Comparison of ENCODE assay signal across 29 cellular contexts in the genomic region with DNA sequence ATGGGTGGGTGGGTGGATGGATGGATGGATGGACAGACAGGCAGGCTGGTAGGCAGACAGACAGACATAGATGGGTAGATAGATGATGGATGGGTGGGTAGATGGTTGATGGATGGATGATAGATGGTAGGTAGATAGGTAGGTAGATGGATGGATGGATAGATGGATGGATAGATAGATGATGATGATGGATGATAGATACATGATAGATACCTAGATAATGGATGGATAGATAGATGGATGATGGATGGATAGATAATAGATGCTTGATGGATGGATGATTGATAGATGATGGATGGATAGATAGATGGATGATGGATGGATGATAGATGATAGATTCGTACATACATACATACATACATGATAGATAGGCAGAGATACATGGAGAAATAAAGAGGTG.
"Had no signal": no experiment of that assay in that cellular context is flagged by ENCODE, and none has a peak within 500 bp of the region (broad histone marks: within the 10 kb centered on the region; RNA-seq: fewer than 3 reads in every experiment).

No MANE protein-coding gene starts in this region.

- DNase-seq: nephron progenitor cell; ovary; psoas muscle; spleen; stimulated activated CD4-positive, alpha-beta T cell treated with anti-CD3 and anti-CD28 coated beads, Interleukin-12 subunit alpha, Interleukin-12 subunit beta, amount 100 ng/mL, for 4 hours; stimulated activated CD4-positive, alpha-beta T cell treated with anti-CD3 and anti-CD28 coated beads, Interleukin-1b, Interleukin-23, amount 100 ng/mL, for 48 hours; stimulated activated CD4-positive, alpha-beta T cell treated with anti-CD3 and anti-CD28 coated beads, Interleukin-4, amount 100 ng/mL, for 1 hour; stimulated activated CD4-positive, alpha-beta T cell treated with anti-CD3 and anti-CD28 coated beads, Interleukin-4, amount 100 ng/mL, for 4 hours; stimulated activated CD8-positive, alpha-beta memory T cell treated with anti-CD3 and anti-CD28 coated beads, Interleukin-4, amount 100 ng/mL, for 48 hours; stimulated activated naive CD4-positive, alpha-beta T cell; stimulated activated naive CD8-positive, alpha-beta T cell treated with anti-CD3 and anti-CD28 coated beads, Interleukin-15, amount 100 ng/mL, for 72 hours; stimulated activated naive CD8-positive, alpha-beta T cell treated with anti-CD3 and anti-CD28 coated beads, Interleukin-15, Interleukin-2, amounts not matched to agents 100 U/mL and 50 U/mL, for 24 hours; testis; tibial artery; transverse colon; upper lobe of right lung; uterus had no signal

- H3K27me3 ChIP-seq: ovary, testis, transverse colon, upper lobe of right lung, uterus had no signal

- H3K4me2 ChIP-seq: neural progenitor cell, smooth muscle cell had no signal

- H3K9ac ChIP-seq: neural progenitor cell, parathyroid adenoma had no signal

- H3K36me3 ChIP-seq: neural progenitor cell, ovary, spleen, suprapubic skin, tibial artery, transverse colon, upper lobe of right lung, uterus had no signal

- H3K27me3 Mint-ChIP-seq: natural killer cell treated with Interleukin-12 subunit alpha and Interleukin-12 subunit beta and Interleukin-15 and Interleukin-18, amount 100 ng/mL, for 72 hours; stimulated activated memory B cell treated with anti-CD40 and anti-IgM and Interleukin-4, amounts not matched to agents 10 μg/mL and 1 μg/mL and 100 μg/mL, for 72 hours; stimulated activated naive CD8-positive, alpha-beta T cell treated with anti-CD3 and anti-CD28 coated beads, Interleukin-15, amount 100 ng/mL, for 72 hours had no signal

- H3K4me3 ChIP-seq: neural progenitor cell, ovary, psoas muscle, skin epidermis, smooth muscle cell, spleen, suprapubic skin, testis, tibial artery, transverse colon, upper lobe of right lung, uterus had no signal

- H3K27ac ChIP-seq: neural progenitor cell, ovary, parathyroid adenoma, psoas muscle, skin epidermis, spleen, suprapubic skin, testis, tibial artery, transverse colon, upper lobe of right lung, uterus had no signal

- H3K9me3 Mint-ChIP-seq: natural killer cell treated with Interleukin-12 subunit alpha and Interleukin-12 subunit beta and Interleukin-15 and Interleukin-18, amount 100 ng/mL, for 72 hours; type B pancreatic cell had no signal

- H3K27ac Mint-ChIP-seq: naive thymus-derived CD8-positive, alpha-beta T cell; natural killer cell treated with Interleukin-12 subunit alpha and Interleukin-12 subunit beta and Interleukin-15 and Interleukin-18, amount 100 ng/mL, for 72 hours; nephron progenitor cell; neural progenitor cell; progenitor cell of endocrine pancreas; stimulated activated memory B cell treated with anti-CD40 and anti-IgM and Interleukin-4, amounts not matched to agents 10 μg/mL and 1 μg/mL and 100 μg/mL, for 72 hours; type B pancreatic cell had no signal

- ATAC-seq: naive thymus-derived CD8-positive, alpha-beta T cell; natural killer cell treated with Interleukin-12 subunit alpha and Interleukin-12 subunit beta and Interleukin-15 and Interleukin-18, amount 100 ng/mL, for 72 hours; psoas muscle; right cardiac atrium; sciatic nerve; stimulated activated memory B cell treated with anti-CD40 and anti-IgM and Interleukin-4, amounts not matched to agents 10 μg/mL and 1 μg/mL and 100 μg/mL, for 72 hours; stimulated activated naive CD8-positive, alpha-beta T cell treated with anti-CD3 and anti-CD28 coated beads, Interleukin-15, amount 100 ng/mL, for 72 hours; stimulated activated naive CD8-positive, alpha-beta T cell treated with anti-CD3 and anti-CD28 coated beads, Interleukin-15, Interleukin-2, amounts not matched to agents 100 U/mL and 50 U/mL, for 24 hours; upper lobe of right lung had no signal

- H3K4me1 Mint-ChIP-seq: naive thymus-derived CD8-positive, alpha-beta T cell; neural progenitor cell; stimulated activated memory B cell treated with anti-CD40 and anti-IgM and Interleukin-4, amounts not matched to agents 10 μg/mL and 1 μg/mL and 100 μg/mL, for 72 hours; stimulated activated naive CD8-positive, alpha-beta T cell treated with anti-CD3 and anti-CD28 coated beads, Interleukin-15, amount 100 ng/mL, for 72 hours had no signal

- H3K79me2 ChIP-seq: parathyroid adenoma had no signal

- H3K4me1 ChIP-seq: neural progenitor cell, parathyroid adenoma, psoas muscle, spleen, suprapubic skin, testis, tibial artery, transverse colon, upper lobe of right lung, uterus had no signal

- H3K4me3 Mint-ChIP-seq: naive thymus-derived CD8-positive, alpha-beta T cell; natural killer cell treated with Interleukin-12 subunit alpha and Interleukin-12 subunit beta and Interleukin-15 and Interleukin-18, amount 100 ng/mL, for 72 hours; nephron progenitor cell; neural progenitor cell; stimulated activated memory B cell treated with anti-CD40 and anti-IgM and Interleukin-4, amounts not matched to agents 10 μg/mL and 1 μg/mL and 100 μg/mL, for 72 hours; stimulated activated naive CD8-positive, alpha-beta T cell treated with anti-CD3 and anti-CD28 coated beads, Interleukin-15, amount 100 ng/mL, for 72 hours; type B pancreatic cell had no signal

- H3K36me3 Mint-ChIP-seq: naive thymus-derived CD8-positive, alpha-beta T cell; natural killer cell treated with Interleukin-12 subunit alpha and Interleukin-12 subunit beta and Interleukin-15 and Interleukin-18, amount 100 ng/mL, for 72 hours; stimulated activated memory B cell treated with anti-CD40 and anti-IgM and Interleukin-4, amounts not matched to agents 10 μg/mL and 1 μg/mL and 100 μg/mL, for 72 hours had no signal

- H3K9me3 ChIP-seq: ovary, psoas muscle, suprapubic skin, testis, tibial artery, transverse colon, upper lobe of right lung, uterus had no signal

- H2AFZ ChIP-seq: neural progenitor cell, parathyroid adenoma had no signal
